ENCODE assay signal across 1 cellular context in genomic region chr5:177099422-177100093, GRCh38.
A peak's percentile ranks its signal among the peaks of the same experiment; 100 is the strongest.
TF ChIP-seq lines count a peak whose summit lies in the region.

No MANE protein-coding gene starts in this region.

TF ChIP-seq in K562, 482 proteins besides CTCF, POLR2A, EP300 and RAD21:
- no peak for TF ChIP-seq ZNF668 (CRISPR knock-in tag; IDR thresholded peaks at IDR 0.05)
- TF ChIP-seq U2AF2 (optimal IDR thresholded peaks at IDR 0.05; ENCODE audit: low read depth, low read length) = no peak
- no peak for TF ChIP-seq HDAC1 (IDR thresholded peaks at IDR 0.05)
- no peak for TF ChIP-seq STAT5B (CRISPR knock-in tag; IDR thresholded peaks at IDR 0.05)
- TF ChIP-seq MAX (CRISPR knock-in tag; IDR thresholded peaks at IDR 0.05) = peak; percentile 43
- TF ChIP-seq UBTF (IDR thresholded peaks at IDR 0.05; ENCODE audit: borderline replicate concordance in 1 of 2, low read depth in 2 of 2, low read length in 2 of 2) = no peak
- no peak for TF ChIP-seq TEAD4 (IDR thresholded peaks at IDR 0.05; ENCODE audit: low read length)
- no peak for TF ChIP-seq TEAD4 (CRISPR knock-in tag; IDR thresholded peaks at IDR 0.05; ENCODE audit: borderline replicate concordance)
- TF ChIP-seq SNAPC5 (CRISPR knock-in tag; IDR thresholded peaks at IDR 0.05) = no peak
- TF ChIP-seq BHLHE40 (IDR thresholded peaks at IDR 0.05; ENCODE audit: low read length) = peak; percentile 60
- no peak for TF ChIP-seq ZNF175 (CRISPR knock-in tag; IDR thresholded peaks at IDR 0.05; ENCODE audit: low read depth)
- no peak for TF ChIP-seq ARID4B (CRISPR knock-in tag; IDR thresholded peaks at IDR 0.05)
- TF ChIP-seq KAT2B (IDR thresholded peaks at IDR 0.05; ENCODE audit: low read depth, low read length) = no peak
- TF ChIP-seq ZNF512 (tag; IDR thresholded peaks at IDR 0.05) = peak; percentile 86
- TF ChIP-seq E2F3 (CRISPR knock-in tag; IDR thresholded peaks at IDR 0.05) = no peak
- TF ChIP-seq TFAP4 (CRISPR knock-in tag; IDR thresholded peaks at IDR 0.05; ENCODE audit: borderline replicate concordance) = no peak
- TF ChIP-seq ZNF146 (CRISPR knock-in tag; IDR thresholded peaks at IDR 0.05; ENCODE audit: unreplicated experiment) = no peak
- no peak for TF ChIP-seq DACH1 (IDR thresholded peaks at IDR 0.05; ENCODE audit: partially characterized antibody)
- no peak for TF ChIP-seq SRSF1 (IDR thresholded peaks at IDR 0.05; ENCODE audit: low read depth, low read length)
- no peak for TF ChIP-seq ZNF280B (CRISPR knock-in tag; IDR thresholded peaks at IDR 0.05)
- TF ChIP-seq RFX7 (CRISPR knock-in tag; IDR thresholded peaks at IDR 0.05) = no peak
- no peak for TF ChIP-seq GABPB1 (CRISPR knock-in tag; IDR thresholded peaks at IDR 0.05)
- TF ChIP-seq ZFX (CRISPR knock-in tag; IDR thresholded peaks at IDR 0.05) = no peak
- TF ChIP-seq POLR2G (IDR thresholded peaks at IDR 0.05; ENCODE audit: low read depth, low read length) = 0 out of 2 replicates have a peak, but pooled peaks have one; percentile 41
- TF ChIP-seq NFE2L1 (tag; IDR thresholded peaks at IDR 0.05; ENCODE audit: borderline replicate concordance, low read depth) = no peak
- TF ChIP-seq ZKSCAN1 (IDR thresholded peaks at IDR 0.05; ENCODE audit: low read depth, low read length) = no peak
- no peak for TF ChIP-seq NR1H2 (CRISPR knock-in tag; IDR thresholded peaks at IDR 0.05)
- no peak for TF ChIP-seq SIN3A (IDR thresholded peaks at IDR 0.05; ENCODE audit: borderline replicate concordance in 2 of 2, control insufficient read depth in 1 of 2, low read depth in 2 of 2, low read length in 2 of 2)
- peak in 1 of 2 experiments; percentile 33 for TF ChIP-seq E2F6 (IDR thresholded peaks at IDR 0.05; ENCODE audit: borderline replicate concordance in 1 of 2, extremely low read depth in 1 of 2, insufficient read depth in 1 of 2, insufficient read length in 1 of 2, low read depth in 1 of 2, low read length in 1 of 2, poor library complexity in 1 of 2, severe bottlenecking in 1 of 2)
TF ChIP-seq in K562: peak in this region for 5.
